In the genomic region with DNA sequence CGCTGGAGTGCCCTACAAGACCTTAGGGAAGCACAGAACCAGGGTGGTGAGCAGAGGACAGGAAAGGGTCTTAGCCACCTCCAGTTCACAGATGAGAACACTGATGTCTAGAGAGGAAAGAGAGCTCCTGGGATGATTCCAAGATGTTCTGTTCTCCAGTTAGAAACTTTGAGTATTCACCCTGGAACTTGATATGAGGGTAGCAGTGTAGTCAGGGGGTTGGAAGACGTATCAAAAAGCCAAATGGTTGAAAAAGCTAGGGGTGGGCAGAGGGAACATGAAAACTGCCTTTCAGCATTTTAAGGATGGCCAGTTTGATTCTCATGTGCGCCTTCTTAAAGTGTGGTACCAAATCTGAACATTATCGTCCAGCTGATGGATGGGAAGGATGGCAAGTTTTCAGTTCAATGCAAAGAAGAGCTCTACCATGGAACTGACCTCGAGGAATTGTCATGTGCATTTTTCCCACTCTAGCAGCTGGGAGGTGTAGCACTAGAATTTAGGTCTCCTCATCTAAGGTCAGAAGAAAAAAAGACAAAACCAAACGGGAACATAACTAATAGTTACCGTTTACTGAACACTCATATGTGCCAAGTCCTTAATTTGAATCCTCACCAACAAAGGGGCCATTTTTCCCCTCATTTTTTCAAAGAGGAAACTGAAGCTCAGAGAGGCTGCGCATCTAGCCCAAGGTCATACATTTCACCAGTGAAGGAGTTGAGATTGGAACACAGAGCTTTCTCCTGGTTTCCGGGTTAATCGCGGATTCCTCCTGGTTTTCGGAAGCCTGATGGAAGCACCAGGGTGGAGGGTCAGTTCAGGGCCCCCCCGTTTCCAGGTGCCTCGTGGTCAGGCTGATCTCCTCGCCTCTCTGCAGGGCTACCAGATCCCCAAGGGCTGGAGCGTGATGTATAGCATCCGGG, we compare ENCODE assay signal across 21 cellular contexts. TPM values are rescaled to one million over a fixed set of nuclear protein-coding genes. Genes with fewer than 3 reads are reported as not detected.
DNase-seq lines count a peak whose midpoint lies in the region; ATAC-seq, FAIRE-seq and TF ChIP-seq lines count a peak whose summit lies in the region.
"Had no signal": no experiment of that assay in that cellular context is flagged by ENCODE, and none has a peak within 500 bp of the region (broad histone marks: within the 10 kb centered on the region; RNA-seq: fewer than 3 reads in every experiment).

No MANE protein-coding gene starts in this region.

- intact Hi-C loops in A673 (cut with micrococcal nuclease; ENCODE audit: unreplicated experiment) = loop anchor here (5.0 kb wide), 1 partner anchor 105 kb away; no protein-coding TSS in a partner anchor
- intact Hi-C loops in CD4-positive, alpha-beta memory T cell (cut with micrococcal nuclease) = no loop called here

- no peak overlapping the region for H3K4me3 Mint-ChIP-seq in CD4-positive, alpha-beta memory T cell
- H3K4me3 Mint-ChIP-seq: activated naive CD8-positive, alpha-beta T cell treated with anti-CD3 and anti-CD28 coated beads for 36 hours; activated T-cell treated with anti-CD3 and anti-CD28 coated beads, Interleukin-2, amount 50 U/mL, for 24 hours had no signal

- DNase-seq in A673 (ENCODE audit: low spot score) = no peak
- no peak for DNase-seq in HFF-Myc (ENCODE audit: extremely low read depth, low read depth)
- DNase-seq in bronchial epithelial cell (ENCODE audit: low read depth) = no peak
- peak; percentile 4 for DNase-seq in mucosa of gallbladder (ENCODE audit: low spot score)
- DNase-seq in DMS79 treated with DMSO at 0.1 percent for 48 hours (lab: John Stamatoyannopoulos, UW) = no peak
- DNase-seq in NCI-H146 (lab: John Stamatoyannopoulos, UW) = no peak
- no peak for DNase-seq in CD4-positive, alpha-beta memory T cell
- DNase-seq: activated naive CD8-positive, alpha-beta T cell treated with anti-CD3 and anti-CD28 coated beads for 36 hours; naive B cell; NCI-H1092; SHP77 treated with DMSO at 0.1 percent for 48 hours; stimulated activated CD4-positive, alpha-beta T cell treated with anti-CD3 and anti-CD28 coated beads, Interleukin-2, amount 100 ng/mL, for 24 hours; T1000; testis had no signal

- ATAC-seq in HG02610 (IDR thresholded peaks at IDR 0.05; ENCODE audit: unreplicated experiment) = no peak
- ATAC-seq: K562, left lobe of liver had no signal

- BruUV-seq in A673 (replicated peaks; lab: Mats Ljungman, UMichigan) = no TSS peak

- POLR2A ChIA-PET in A673 (lab: Charles Lee; ENCODE audit: low non-redundant PET) = no interaction called here
- POLR2A ChIA-PET in CD4-positive, alpha-beta memory T cell (lab: Charles Lee; ENCODE audit: partially characterized antibody) = no interaction called here

- CTCF ChIA-PET in A673 (lab: Charles Lee) = interaction anchor here (0.6 kb wide), 1 partner anchor 61 kb away, joined by 3 read pairs; no protein-coding TSS in a partner anchor
- CTCF ChIA-PET in CD4-positive, alpha-beta memory T cell (lab: Charles Lee; ENCODE audit: partially characterized antibody) = interaction anchor here (1.4 kb wide), 2 partner anchors 8 to 13 kb away, joined by 3 to 5 read pairs; no protein-coding TSS in a partner anchor

- H3K9me3 ChIP-seq in A673 (ENCODE audit: low read depth, low read length, poor library complexity, severe bottlenecking) = no peaks in the 10 kb centered on the region
- no peaks in the 10 kb centered on the region for H3K9me3 ChIP-seq in CD4-positive, alpha-beta memory T cell (ENCODE audit: control insufficient read depth in 1 of 2, low read length in 2 of 2)
- H3K9me3 ChIP-seq: heart left ventricle, testis had no signal

- no peak overlapping the region for H3K27ac ChIP-seq in A673 (ENCODE audit: low read depth, low read length, poor library complexity, severe bottlenecking)
- no peak overlapping the region for H3K27ac ChIP-seq in CD4-positive, alpha-beta memory T cell (ENCODE audit: low read depth, low read length)
- H3K27ac ChIP-seq: heart left ventricle, testis had no signal

- H3K9me3 Mint-ChIP-seq in CD4-positive, alpha-beta memory T cell = peaks cover 0 to 1% (median 0%) of the 10 kb centered on the region in 8 donors
- H3K9me3 Mint-ChIP-seq: activated naive CD8-positive, alpha-beta T cell treated with anti-CD3 and anti-CD28 coated beads for 36 hours; activated T-cell treated with anti-CD3 and anti-CD28 coated beads, Interleukin-2, amount 50 U/mL, for 24 hours; naive B cell had no signal

- H3K4me3 ChIP-seq in A673 (ENCODE audit: low read depth, low read length, poor library complexity, severe bottlenecking) (peak overlapping the region; percentile 35), HFF-Myc (replicated peaks; ENCODE audit: low read depth, low read length) (peak overlapping the region; percentile 28), bronchial epithelial cell (ENCODE audit: low read depth, low read length) (no peak overlapping the region)
- H3K4me3 ChIP-seq in CD4-positive, alpha-beta memory T cell (ENCODE audit: low read length in 2 of 2) = no peak overlapping the region
- H3K4me3 ChIP-seq: K562 had no signal

- H3K27ac Mint-ChIP-seq in CD4-positive, alpha-beta memory T cell = no peak overlapping the region
- H3K27ac Mint-ChIP-seq: activated naive CD8-positive, alpha-beta T cell treated with anti-CD3 and anti-CD28 coated beads for 36 hours; activated T-cell treated with anti-CD3 and anti-CD28 coated beads, Interleukin-2, amount 50 U/mL, for 24 hours had no signal

- H3K4me1 Mint-ChIP-seq in CD4-positive, alpha-beta memory T cell = peaks cover 11 to 63% (median 43%) of the 10 kb centered on the region in 4 donors

- H3K4me1 ChIP-seq in A673 (ENCODE audit: insufficient read depth, low read length, poor library complexity, severe bottlenecking) = peaks cover 7% of the 10 kb centered on the region
- H3K4me1 ChIP-seq in CD4-positive, alpha-beta memory T cell (ENCODE audit: insufficient read depth, low read length) = peaks cover 23% of the 10 kb centered on the region

- no peaks in the 10 kb centered on the region for H3K36me3 Mint-ChIP-seq in CD4-positive, alpha-beta memory T cell
- H3K36me3 Mint-ChIP-seq: activated naive CD8-positive, alpha-beta T cell treated with anti-CD3 and anti-CD28 coated beads for 36 hours had no signal

- H3K27me3 Mint-ChIP-seq in CD4-positive, alpha-beta memory T cell = peaks cover 55 to 63% of the 10 kb centered on the region in 2 donors

- no peak for TF ChIP-seq CTCF in A673 (conservative IDR thresholded peaks at IDR 0.05; ENCODE audit: low read depth, low read length)
- no peak for TF ChIP-seq CTCF in HFF-Myc (IDR thresholded peaks at IDR 0.05; ENCODE audit: low read depth, low read length, missing control alignments)
- no peak for TF ChIP-seq CTCF in bronchial epithelial cell (IDR thresholded peaks at IDR 0.05; ENCODE audit: insufficient read depth, low read length, severe bottlenecking)

- H3K36me3 ChIP-seq in A673 (ENCODE audit: insufficient read depth, low read length, poor library complexity, severe bottlenecking) (no peaks in the 10 kb centered on the region), bronchial epithelial cell (ENCODE audit: control insufficient read depth, insufficient read depth, low read length) (no peaks in the 10 kb centered on the region)
- no peaks in the 10 kb centered on the region for H3K36me3 ChIP-seq in CD4-positive, alpha-beta memory T cell (ENCODE audit: insufficient read depth, low read length)
- H3K36me3 ChIP-seq: heart left ventricle had no signal

- FAIRE-seq in bronchial epithelial cell (lab: Jason Lieb, UNC) = peak; percentile 62
- FAIRE-seq: GM18507, GM19239, K562 had no signal

- H3K27me3 ChIP-seq in A673 (replicated peaks; ENCODE audit: insufficient read depth, low read depth, low read length, poor library complexity) = peaks cover 81% of the 10 kb centered on the region
- peaks cover 85% of the 10 kb centered on the region for H3K27me3 ChIP-seq in bronchial epithelial cell (ENCODE audit: control insufficient read depth, insufficient read depth, low read length)
- H3K27me3 ChIP-seq in CD4-positive, alpha-beta memory T cell (ENCODE audit: insufficient read depth, low read length) = peaks cover 22% of the 10 kb centered on the region
- H3K27me3 ChIP-seq: testis had no signal

RNA-seq across cellular contexts. Expression of a gene that starts 6.0 kb away (rescaled TPM):
- total RNA-seq in A673 (2021) = not detected in 2 replicates
- total RNA-seq in bronchial epithelial cell = not detected in 2 replicates
- not detected for total RNA-seq in mucosa of gallbladder
- not detected for total RNA-seq in CD4-positive, alpha-beta memory T cell
- polyA plus RNA-seq in CD4-positive, alpha-beta memory T cell = not detected
- total RNA-seq: activated naive CD8-positive, alpha-beta T cell treated with anti-CD3 and anti-CD28 coated beads for 36 hours; heart left ventricle; testis had no signal
- polyA plus RNA-seq: heart left ventricle had no signal

RNA-seq across cellular contexts. Expression of a gene that starts 7.1 kb away (rescaled TPM):
- total RNA-seq in A673 (2021) (0.13 and 0.20 TPM in 2 replicates), bronchial epithelial cell (under 0.01 TPM in 2 replicates), mucosa of gallbladder (0.06 TPM)
- under 1 TPM; 0.20 to 0.22 TPM for total RNA-seq in CD4-positive, alpha-beta memory T cell
- under 1 TPM in 1 of 2 donors, not detected in 1; 0.08 TPM for polyA plus RNA-seq in CD4-positive, alpha-beta memory T cell
- total RNA-seq: activated naive CD8-positive, alpha-beta T cell treated with anti-CD3 and anti-CD28 coated beads for 36 hours had no signal
- polyA plus RNA-seq: heart left ventricle, K562 had no signal

Comparison
In these comparisons a context has a peak if more than half of its experiments do, and no peak if none do; other contexts are left out.
1. H3K4me3 ChIP-seq: peak in A673 (single experiment) and HFF-Myc (single experiment); none in bronchial epithelial cell (single experiment) and CD4-positive, alpha-beta memory T cell (0 of 2).